In genomic region chr14:20782280-20782890, GRCh38 we compare ENCODE assay signal across 9 cellular contexts. TPM values are rescaled to one million over a fixed set of nuclear protein-coding genes. Genes with fewer than 3 reads are reported as not detected.
DNase-seq lines count a peak whose midpoint lies in the region; TF ChIP-seq lines count a peak whose summit lies in the region.
"Had no signal": no experiment of that assay in that cellular context is flagged by ENCODE, and none has a peak within 500 bp of the region (broad histone marks: within the 10 kb centered on the region; RNA-seq: fewer than 3 reads in every experiment).

No MANE protein-coding gene starts in this region.

- H3K27me3 ChIP-seq in HL-60 (ENCODE audit: insufficient read depth, poor library complexity, severe bottlenecking) (no peaks in the 10 kb centered on the region), parathyroid adenoma (ENCODE audit: control insufficient read depth, insufficient read depth, low read length) (no peaks in the 10 kb centered on the region), H7 (ENCODE audit: control insufficient read depth, insufficient read depth, low read length) (no peaks in the 10 kb centered on the region)

- H3K4me1 ChIP-seq in parathyroid adenoma: no peaks in the 10 kb centered on the region

- H3K27ac ChIP-seq in HL-60 (replicated peaks): peak overlapping the region; percentile 75
- H3K27ac ChIP-seq in parathyroid adenoma: no peak overlapping the region
- H3K27ac ChIP-seq: 22Rv1 had no signal

- DNase-seq in DMS153 treated with DMSO at 0.1 percent for 48 hours (lab: John Stamatoyannopoulos, UW; ENCODE audit: unreplicated experiment): peak; percentile 1
- DNase-seq in DMS153 (lab: John Stamatoyannopoulos, UW): no peak
- DNase-seq in HL-60 (ENCODE audit: low read depth in 1 of 2, low spot score in 1 of 2): peak in 1 of 2 experiments; percentile 55
- peak; percentile 20 for DNase-seq in central memory CD4-positive, alpha-beta T cell
- DNase-seq in H7: no peak
- no peak for DNase-seq in mesenteric fat pad (ENCODE audit: low spot score)
- DNase-seq in NCI-H345 (lab: John Stamatoyannopoulos, UW): no peak

- H3K4me3 ChIP-seq in HL-60 (replicated peaks; ENCODE audit: insufficient read depth, low read length) (no peak overlapping the region; the same call in 1 of the 2 replicates), parathyroid adenoma (ENCODE audit: low read depth, low read length) (peak overlapping the region; percentile 27), H7 (ENCODE audit: insufficient read depth, low read depth, low read length) (no peak overlapping the region)

- H2AFZ ChIP-seq in parathyroid adenoma: peak overlapping the region; percentile 13

- no peak overlapping the region for H3K4me2 ChIP-seq in parathyroid adenoma (ENCODE audit: low read length)

- H3K36me3 ChIP-seq in parathyroid adenoma (ENCODE audit: control insufficient read depth, insufficient read depth, low read length) (no peaks in the 10 kb centered on the region), H7 (replicated peaks; ENCODE audit: control insufficient read depth, insufficient read depth, low read length) (no peaks in the 10 kb centered on the region)

- H3K79me2 ChIP-seq in parathyroid adenoma: no peaks in the 10 kb centered on the region

- H3K9ac ChIP-seq in parathyroid adenoma: no peak overlapping the region

- H3K9me3 ChIP-seq in parathyroid adenoma (ENCODE audit: control insufficient read depth, low read length): no peaks in the 10 kb centered on the region

- TF ChIP-seq CTCF in HL-60 (IDR thresholded peaks at IDR 0.05; ENCODE audit: insufficient read depth, low read length) (no peak), parathyroid adenoma (IDR thresholded peaks at IDR 0.05) (no peak)

RNA-seq across cellular contexts. Expression of gene RNASE6, which starts 1.3 kb away (rescaled TPM):
- total RNA-seq in H7 (2014; rRNA removed; shearing (Covaris generic)): 0.66 and 0.92 TPM in 2 replicates
- 19.3 TPM for total RNA-seq in mesenteric fat pad

RNA-seq across cellular contexts. Expression of gene EDDM3B, which starts 14.2 kb away (rescaled TPM):
- total RNA-seq in H7 (2014; rRNA removed; shearing (Covaris generic)): not detected in 2 replicates
- total RNA-seq in mesenteric fat pad: not detected

RNA-seq across cellular contexts. Expression of gene RNASE1, which starts 20.3 kb away (rescaled TPM):
- total RNA-seq in H7 (2014; rRNA removed; shearing (Covaris generic)): 72.7 and 124 TPM in 2 replicates
- total RNA-seq in mesenteric fat pad: 641 TPM

RNA-seq across cellular contexts. Expression of gene EDDM3A, which starts 36.7 kb away (rescaled TPM):
- total RNA-seq in H7 (2014; rRNA removed; shearing (Covaris generic)): not detected in 2 replicates
- total RNA-seq in mesenteric fat pad: not detected

Comparison
In these comparisons a context has a peak if more than half of its experiments do, and no peak if none do; other contexts are left out.
1. DNase-seq: peak in DMS153 treated with DMSO at 0.1 percent for 48 hours (single experiment) and central memory CD4-positive, alpha-beta T cell (single experiment); none in DMS153 (single experiment), H7 (single experiment), mesenteric fat pad (single experiment) and NCI-H345 (single experiment).
2. RNA of gene RNASE6, which starts 1.3 kb away (total RNA-seq): 19.3 TPM in mesenteric fat pad (single experiment); 0.66 to 0.92 TPM in H7; every median in the first group is over 10 times any median in the second.